8 cellular contexts compared by ENCODE assay signal in the genomic region with DNA sequence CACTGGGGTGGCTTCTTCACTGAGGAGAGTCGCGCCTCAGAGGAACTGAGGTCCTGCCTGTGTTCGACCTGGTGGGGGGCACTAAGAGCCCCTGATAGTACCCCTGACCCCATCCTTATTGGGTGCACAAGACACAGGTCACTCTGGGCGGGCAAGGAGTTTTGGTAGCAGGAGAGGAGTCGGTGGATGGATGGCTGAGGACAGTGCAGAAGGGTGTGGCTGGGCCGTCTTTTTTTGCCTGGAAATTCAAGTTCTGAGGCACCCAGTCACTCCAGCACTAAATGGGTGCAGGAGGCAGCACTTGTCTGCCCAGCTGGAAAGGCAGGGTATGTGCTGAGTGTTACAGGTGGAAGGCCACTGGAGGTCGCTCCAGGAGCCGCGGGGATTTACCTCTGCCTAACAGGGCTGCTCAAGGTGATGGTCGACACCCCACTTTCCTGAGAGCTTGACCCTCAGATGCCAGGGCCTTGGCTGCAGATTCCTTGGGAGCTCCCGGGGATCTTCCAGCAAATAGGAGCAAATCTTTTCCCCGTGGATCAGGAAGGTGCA. TPM values are rescaled to one million over a fixed set of nuclear protein-coding genes. Genes with fewer than 3 reads are reported as not detected.
DNase-seq lines count a peak whose midpoint lies in the region; ATAC-seq and TF ChIP-seq lines count a peak whose summit lies in the region.

No MANE protein-coding gene starts in this region.

- H3K27ac ChIP-seq in heart right ventricle (peak overlapping the region; percentile 76 to 98 (median 92)), urinary bladder (ENCODE audit: low read depth) (no peak overlapping the region)

- no peaks in the 10 kb centered on the region for H3K27me3 ChIP-seq in heart right ventricle

- no peaks in the 10 kb centered on the region for H3K9me3 Mint-ChIP-seq in memory B cell

- ATAC-seq in heart right ventricle = no peak
- ATAC-seq in left ventricle myocardium superior = no peak
- ATAC-seq in memory B cell (ENCODE audit: low read depth) = no peak
- no peak for ATAC-seq in GM21447 (IDR thresholded peaks at IDR 0.05; ENCODE audit: unreplicated experiment)
- no peak for ATAC-seq in HG03442 (IDR thresholded peaks at IDR 0.05; ENCODE audit: unreplicated experiment)

- intact Hi-C loops in heart right ventricle (cut with DNase I) (loop anchor here in 5 of 10 donors (5.0 kb wide), 4 partner anchors 89 to 209 kb away; a partner anchor contains a TSS), left ventricle myocardium superior (cut with micrococcal nuclease) (no loop called here)

- peak overlapping the region; percentile 72 to 99 (median 92) for H3K4me3 ChIP-seq in heart right ventricle
- H3K4me3 ChIP-seq in astrocyte of the spinal cord (ENCODE audit: low read depth, low read length) = peak overlapping the region; percentile 90
- peak overlapping the region; percentile 72 for H3K4me3 ChIP-seq in urinary bladder (ENCODE audit: low read depth, low read length)

- H3K36me3 ChIP-seq in heart right ventricle = peaks cover 0 to 51% (median 29%) of the 10 kb centered on the region in 9 donors
- no peaks in the 10 kb centered on the region for H3K36me3 ChIP-seq in urinary bladder (ENCODE audit: insufficient read depth)

- in situ Hi-C loops in astrocyte of the spinal cord (cut with HindIII; ENCODE audit: low sequenced_read_pairs) = no loop called here

- peaks cover 19 to 32% (median 27%) of the 10 kb centered on the region in 9 donors for H3K4me1 ChIP-seq in heart right ventricle
- H3K4me1 ChIP-seq in urinary bladder (ENCODE audit: insufficient read depth) = peaks cover 4% of the 10 kb centered on the region

- peak overlapping the region; percentile 92 for H3K4me3 Mint-ChIP-seq in memory B cell

- peaks cover 15% of the 10 kb centered on the region for H3K4me1 Mint-ChIP-seq in memory B cell

- H3K36me3 Mint-ChIP-seq in memory B cell = peaks cover 10% of the 10 kb centered on the region

- no peaks in the 10 kb centered on the region for H3K9me3 ChIP-seq in heart right ventricle

- WGBS in heart right ventricle, 2 donors = 43 to 46% methylated on average over 12 of the region's 12 CpGs
- WGBS in urinary bladder = 37% methylated on average over 12 of the region's 12 CpGs

- TF ChIP-seq CTCF in heart right ventricle (IDR thresholded peaks at IDR 0.05) (no peak), astrocyte of the spinal cord (IDR thresholded peaks at IDR 0.05; ENCODE audit: low read depth, low read length) (no peak)

- H3K27ac Mint-ChIP-seq in memory B cell = peak overlapping the region; percentile 32

- H3K27me3 Mint-ChIP-seq in memory B cell = no peaks in the 10 kb centered on the region

- no peak for DNase-seq in heart right ventricle
- no peak for DNase-seq in left ventricle myocardium superior
- no peak for DNase-seq in astrocyte of the spinal cord (ENCODE audit: low read depth, low spot score)
- DNase-seq in memory B cell (ENCODE audit: low spot score in 2 of 2) = no peak
- DNase-seq in KG1 (lab: John Stamatoyannopoulos, UW) = no peak

RNA-seq across cellular contexts. Expression of a gene that starts 1.0 kb away (rescaled TPM):
- total RNA-seq in heart right ventricle (10 to 100 TPM; 22.0 to 46.4 (median 29.2) TPM), left ventricle myocardium superior (34.8 TPM), urinary bladder (16.6 TPM)
- polyA plus RNA-seq in heart right ventricle (10 to 100 TPM; 56.0 to 72.3 TPM), urinary bladder (61.7 TPM)

RNA-seq across cellular contexts. Expression of a gene that starts 24.4 kb away (rescaled TPM):
- 100 to 1,000 TPM; 461 to 959 (median 513) TPM for total RNA-seq in heart right ventricle
- polyA plus RNA-seq in heart right ventricle = 100 to 1,000 TPM; 346 to 588 TPM
- 653 TPM for total RNA-seq in left ventricle myocardium superior
- total RNA-seq in urinary bladder = 251 TPM
- 1,145 TPM for polyA plus RNA-seq in urinary bladder

RNA-seq across cellular contexts. Expression of a gene that starts 42.8 kb away (rescaled TPM):
- total RNA-seq in heart right ventricle = not detected
- polyA plus RNA-seq in heart right ventricle = not detected
- total RNA-seq in left ventricle myocardium superior = not detected
- 0.11 TPM for total RNA-seq in urinary bladder
- polyA plus RNA-seq in urinary bladder = 0.05 TPM

RNA-seq across cellular contexts. Expression of a gene that starts 43.3 kb away (rescaled TPM):
- 10 to 100 TPM; 28.9 to 48.2 (median 36.4) TPM for total RNA-seq in heart right ventricle
- 10 to 100 TPM; 19.9 to 27.6 TPM for polyA plus RNA-seq in heart right ventricle
- total RNA-seq in left ventricle myocardium superior = 49.7 TPM
- 6.3 TPM for total RNA-seq in urinary bladder
- 9.1 TPM for polyA plus RNA-seq in urinary bladder
